In genomic region chr17:38585056-38585804, GRCh38 we compare ENCODE assay signal across 10 cellular contexts. TPM values are rescaled to one million over a fixed set of nuclear protein-coding genes. Genes with fewer than 3 reads are reported as not detected.
DNase-seq lines count a peak whose midpoint lies in the region; ATAC-seq and TF ChIP-seq lines count a peak whose summit lies in the region.
"Had no signal": no experiment of that assay in that cellular context is flagged by ENCODE, and none has a peak within 500 bp of the region (broad histone marks: within the 10 kb centered on the region; RNA-seq: fewer than 3 reads in every experiment).

No MANE protein-coding gene starts in this region.

- no peaks in the 10 kb centered on the region for H3K9me3 ChIP-seq in WERI-Rb-1 (ENCODE audit: severe bottlenecking)
- no peaks in the 10 kb centered on the region for H3K9me3 ChIP-seq in mucosa of descending colon
- H3K9me3 ChIP-seq in spleen, result no peaks in the 10 kb centered on the region
- H3K9me3 ChIP-seq: testis had no signal

- TF ChIP-seq CTCF in NB4 (IDR thresholded peaks at IDR 0.05; ENCODE audit: low read depth, low read length) (no peak), WERI-Rb-1 (IDR thresholded peaks at IDR 0.05; ENCODE audit: low read depth, low read length) (no peak), mucosa of descending colon (IDR thresholded peaks at IDR 0.05) (no peak), spleen (IDR thresholded peaks at IDR 0.05 in 8 of 11, conservative IDR thresholded peaks at IDR 0.05 in 3 of 11) (no peak)

- H3K36me3 ChIP-seq in WERI-Rb-1 (no peaks in the 10 kb centered on the region), mucosa of descending colon (ENCODE audit: low read depth) (no peaks in the 10 kb centered on the region), spleen (no peaks in the 10 kb centered on the region)

- peaks cover 9% of the 10 kb centered on the region for H3K4me1 ChIP-seq in mucosa of descending colon (ENCODE audit: low read depth)
- peaks cover 0 to 12% (median 8%) of the 10 kb centered on the region in 6 donors for H3K4me1 ChIP-seq in spleen
- H3K4me1 ChIP-seq: testis had no signal

- no peak for TF ChIP-seq POLR2A in NB4 (IDR thresholded peaks at IDR 0.05; ENCODE audit: extremely low read depth, insufficient read length)
- TF ChIP-seq POLR2A in spleen (IDR thresholded peaks at IDR 0.05), result no peak

- H3K27me3 ChIP-seq in WERI-Rb-1 (ENCODE audit: insufficient read depth, low read depth, severe bottlenecking) (no peaks in the 10 kb centered on the region), spleen (replicated peaks in 1 of 7) (peaks cover 0 to 97% (median 30%) of the 10 kb centered on the region in 7 donors)
- H3K27me3 ChIP-seq: testis had no signal

- ATAC-seq in mucosa of descending colon, result peak; percentile 54
- ATAC-seq in HG02840 (IDR thresholded peaks at IDR 0.05; ENCODE audit: low FRiP score, unreplicated experiment), result no peak
- ATAC-seq in GM19035 (IDR thresholded peaks at IDR 0.05; ENCODE audit: unreplicated experiment), result no peak

- intact Hi-C loops in mucosa of descending colon (cut with DNase I, micrococcal nuclease) (no loop called here), spleen (cut with DNase I; ENCODE audit: low total_unique reads) (no loop called here)

- WGBS in spleen, 5 donors, result 48 to 60% (median 52%) methylated on average over 9 to 12 of the region's 12 CpGs

- H3K4me3 ChIP-seq in NB4 (ENCODE audit: low read depth, low read length) (no peak overlapping the region), WERI-Rb-1 (ENCODE audit: low read depth, low read length) (no peak overlapping the region), mucosa of descending colon (no peak overlapping the region), spleen (no peak overlapping the region)
- H3K4me3 ChIP-seq: testis had no signal

- peak overlapping the region; percentile 14; the same call in 1 of the 2 replicates for H3K27ac ChIP-seq in WERI-Rb-1
- H3K27ac ChIP-seq in spleen, result no peak overlapping the region
- H3K27ac ChIP-seq: HL-60, testis had no signal

- DNase-seq in NCI-H1417 (lab: John Stamatoyannopoulos, UW), result peak; percentile 11 to 86 (median 73)
- DNase-seq in NCI-H1417 treated with DMSO at 0.1 percent for 48 hours (lab: John Stamatoyannopoulos, UW), result no peak
- peak; percentile 33 for DNase-seq in NB4 (ENCODE audit: low read depth)
- DNase-seq in WERI-Rb-1, result peak; percentile 62
- peak in 1 of 3 donors; percentile 27 for DNase-seq in mucosa of descending colon
- no peak for DNase-seq in spleen

RNA-seq across cellular contexts. Expression of gene SRCIN1, which starts 20.5 kb away (rescaled TPM):
- total RNA-seq in mucosa of descending colon, result 1 to 10 TPM; 2.3 to 7.0 (median 2.5) TPM
- total RNA-seq in spleen, result 1 to 10 TPM in 4 of 7 donors, under 1 TPM in 3; 0.32 to 3.5 (median 2.1) TPM
- polyA plus RNA-seq in spleen, result 1 to 10 TPM in 1 of 3 donors, under 1 TPM in 2; 0.41 to 2.5 (median 0.98) TPM

Comparison
In these comparisons a context has a peak if more than half of its experiments do, and no peak if none do; other contexts are left out.
1. DNase-seq: peak in NCI-H1417 (3 of 3), NB4 (single experiment) and WERI-Rb-1 (single experiment); none in NCI-H1417 treated with DMSO at 0.1 percent for 48 hours (single experiment) and spleen (single experiment).